In genomic region chr1:82492168-82492567, GRCh38 we compare ENCODE assay signal across 22 cellular contexts.
A peak's percentile ranks its signal among the peaks of the same experiment; 100 is the strongest.
DNase-seq lines count a peak whose midpoint lies in the region; ATAC-seq and TF ChIP-seq lines count a peak whose summit lies in the region.
"Had no signal": no experiment of that assay in that cellular context is flagged by ENCODE, and none has a peak within 500 bp of the region (broad histone marks: within the 10 kb centered on the region; RNA-seq: fewer than 3 reads in every experiment).

No MANE protein-coding gene starts in this region.

- H3K9me3 ChIP-seq in Panc1 (ENCODE audit: control insufficient read depth, insufficient read depth, low read depth, low read length) = no peaks in the 10 kb centered on the region
- no peaks in the 10 kb centered on the region for H3K9me3 ChIP-seq in testis
- peaks cover 1% of the 10 kb centered on the region for H3K9me3 ChIP-seq in aorta (ENCODE audit: control insufficient read depth, low read length)
- peaks cover 36% of the 10 kb centered on the region for H3K9me3 ChIP-seq in endodermal cell (ENCODE audit: control insufficient read depth, low read length)

- 72 to 85% methylated on average over 2 of the region's 2 CpGs for WGBS in testis, 2 donors
- 84 to 85% methylated on average over 2 of the region's 2 CpGs for WGBS in aorta, 2 donors
- 87 to 100% methylated on average over 1 of the region's 2 CpGs for WGBS in endodermal cell (ENCODE audit: insufficient coverage in 1 of 2, insufficient read length in 1 of 2), 2 experiments

- TF ChIP-seq CTCF in Panc1 (IDR thresholded peaks at IDR 0.05) (peak; percentile 8; the same call in 1 of the 2 replicates), neural crest cell (conservative IDR thresholded peaks at IDR 0.05) (no peak), testis (IDR thresholded peaks at IDR 0.05) (no peak), endodermal cell (conservative IDR thresholded peaks at IDR 0.05) (no peak)

- H3K4me1 Mint-ChIP-seq in neural crest cell (no peaks in the 10 kb centered on the region), endodermal cell (no peaks in the 10 kb centered on the region)
- H3K4me1 Mint-ChIP-seq: activated CD4-positive, alpha-beta T cell treated with anti-CD3 and anti-CD28 coated beads for 36 hours; H9; naive thymus-derived CD4-positive, alpha-beta T cell; stimulated activated effector memory CD8-positive, alpha-beta T cell treated with anti-CD3 and anti-CD28 coated beads, Interleukin-12 subunit alpha, Interleukin-12 subunit beta, amount 100 ng/mL, for 72 hours had no signal

- DNase-seq in HT1080 (ENCODE audit: low read depth) (peak; percentile 7), Panc1 (ENCODE audit: low read depth, low spot score) (no peak), left cardiac atrium (no peak), neural crest cell (ENCODE audit: low read depth, low spot score) (no peak), testis (no peak), aorta (no peak), endodermal cell (no peak)
- DNase-seq: activated CD4-positive, alpha-beta T cell treated with anti-CD3 and anti-CD28 coated beads for 36 hours; activated naive CD4-positive, alpha-beta T cell treated with Interleukin-2 at 50 U/mL for 16 hours; activated T-cell treated with anti-CD3 and anti-CD28 coated beads, Interleukin-2, amount 50 U/mL, for 48 hours; amygdala; CD4-positive, alpha-beta T cell; foreskin keratinocyte; H9; naive thymus-derived CD4-positive, alpha-beta T cell; NCI-H82; PC-3; posterior cingulate gyrus; SJCRH30; T-helper 1 cell had no signal

- intact Hi-C loops in Panc1 (cut with micrococcal nuclease; ENCODE audit: unreplicated experiment) = no loop called here
- intact Hi-C loops in left cardiac atrium (cut with DNase I) = no loop called here
- intact Hi-C loops in testis (cut with DNase I; ENCODE audit: low total_unique reads) = no loop called here
- intact Hi-C loops in aorta (cut with DNase I) = no loop called here

- CTCF ChIA-PET in Panc1 (lab: Charles Lee) = no interaction called here

- H3K27ac Mint-ChIP-seq in neural crest cell (ENCODE audit: unreplicated experiment) (peak overlapping the region; percentile 81), endodermal cell (no peak overlapping the region)
- H3K27ac Mint-ChIP-seq: activated CD4-positive, alpha-beta T cell treated with anti-CD3 and anti-CD28 coated beads for 36 hours; CD4-positive, alpha-beta T cell; stimulated activated effector memory CD8-positive, alpha-beta T cell treated with anti-CD3 and anti-CD28 coated beads, Interleukin-12 subunit alpha, Interleukin-12 subunit beta, amount 100 ng/mL, for 72 hours had no signal

- H3K9me3 Mint-ChIP-seq in neural crest cell (peaks cover 17% of the 10 kb centered on the region), endodermal cell (peaks cover 34% of the 10 kb centered on the region)

- H3K27ac ChIP-seq in Panc1 (ENCODE audit: low read length) (no peak overlapping the region), testis (no peak overlapping the region), aorta (ENCODE audit: low read depth in 1 of 2, low read length in 2 of 2) (no peak overlapping the region), endodermal cell (ENCODE audit: low read depth, low read length) (no peak overlapping the region)
- H3K27ac ChIP-seq: cardiac muscle cell, foreskin keratinocyte, SJCRH30 had no signal

- H3K27me3 Mint-ChIP-seq in neural crest cell (ENCODE audit: low read depth) (no peaks in the 10 kb centered on the region), endodermal cell (ENCODE audit: insufficient read depth) (no peaks in the 10 kb centered on the region)
- H3K27me3 Mint-ChIP-seq: activated CD4-positive, alpha-beta T cell treated with anti-CD3 and anti-CD28 coated beads for 36 hours; CD4-positive, alpha-beta T cell; naive thymus-derived CD4-positive, alpha-beta T cell had no signal

- ATAC-seq in Panc1 (no peak), left cardiac atrium (peak; percentile 68 to 83), aorta (ENCODE audit: low FRiP score) (no peak)
- ATAC-seq: activated CD4-positive, alpha-beta T cell treated with anti-CD3 and anti-CD28 coated beads for 36 hours; foreskin keratinocyte; naive thymus-derived CD4-positive, alpha-beta T cell; PC-3; stimulated activated effector memory CD8-positive, alpha-beta T cell treated with anti-CD3 and anti-CD28 coated beads, Interleukin-12 subunit alpha, Interleukin-12 subunit beta, amount 100 ng/mL, for 72 hours had no signal

- H3K4me1 ChIP-seq in Panc1 (ENCODE audit: control insufficient read depth, insufficient read depth, low read length) (no peaks in the 10 kb centered on the region), testis (peaks cover 4% of the 10 kb centered on the region), aorta (ENCODE audit: control insufficient read depth in 1 of 2, insufficient read depth in 2 of 2, low read length in 2 of 2) (peaks cover 0 to 2% of the 10 kb centered on the region in 2 donors), endodermal cell (ENCODE audit: control insufficient read depth, insufficient read depth, low read length) (no peaks in the 10 kb centered on the region)
- H3K4me1 ChIP-seq: SJCRH30 had no signal

- in situ Hi-C loops in Panc1 (cut with HindIII; ENCODE audit: low pct_unique_long_range_greater_than_20kb, low sequenced_read_pairs) = no loop called here

- POLR2A ChIA-PET in Panc1 (lab: Charles Lee) = no interaction called here

- H3K36me3 ChIP-seq in Panc1 (ENCODE audit: control insufficient read depth, insufficient read depth, low read length) (no peaks in the 10 kb centered on the region), testis (ENCODE audit: low read depth, missing control alignments) (no peaks in the 10 kb centered on the region), aorta (ENCODE audit: control insufficient read depth in 1 of 2, insufficient read depth in 2 of 2, low read length in 1 of 2) (no peaks in the 10 kb centered on the region), endodermal cell (ENCODE audit: control insufficient read depth, insufficient read depth, low read length) (no peaks in the 10 kb centered on the region)
- H3K36me3 ChIP-seq: cardiac muscle cell, SJCRH30 had no signal

- H3K36me3 Mint-ChIP-seq in neural crest cell (ENCODE audit: low read depth) = peaks cover 24% of the 10 kb centered on the region
- H3K36me3 Mint-ChIP-seq in endodermal cell (ENCODE audit: low read depth) = peaks cover 17% of the 10 kb centered on the region
- H3K36me3 Mint-ChIP-seq: stimulated activated effector memory CD8-positive, alpha-beta T cell treated with anti-CD3 and anti-CD28 coated beads, Interleukin-12 subunit alpha, Interleukin-12 subunit beta, amount 100 ng/mL, for 72 hours had no signal

- no TSS peak for BruUV-seq in Panc1 (replicated peaks; lab: Mats Ljungman, UMichigan)

- no peak overlapping the region for H3K9ac ChIP-seq in endodermal cell (ENCODE audit: extremely low read depth, low read length, poor library complexity, severe bottlenecking)

- no peak for TF ChIP-seq POLR2A in testis (IDR thresholded peaks at IDR 0.05)

- H3K4me3 ChIP-seq in Panc1 (ENCODE audit: low read depth in 2 of 2, low read length in 2 of 2) = no peak overlapping the region
- H3K4me3 ChIP-seq in testis = no peak overlapping the region
- H3K4me3 ChIP-seq in aorta (ENCODE audit: low read length in 2 of 2) = no peak overlapping the region
- H3K4me3 ChIP-seq in endodermal cell (ENCODE audit: low read length) = no peak overlapping the region
- H3K4me3 ChIP-seq: cardiac muscle cell, SJCRH30 had no signal

- H3K27me3 ChIP-seq in Panc1 (ENCODE audit: control insufficient read depth, insufficient read depth, low read length) (no peaks in the 10 kb centered on the region), testis (no peaks in the 10 kb centered on the region), aorta (ENCODE audit: control insufficient read depth in 1 of 2, insufficient read depth in 2 of 2, low read length in 1 of 2) (no peaks in the 10 kb centered on the region), endodermal cell (ENCODE audit: control insufficient read depth, insufficient read depth, low read length, poor library complexity, severe bottlenecking) (no peaks in the 10 kb centered on the region)
- H3K27me3 ChIP-seq: cardiac muscle cell, foreskin keratinocyte, SJCRH30 had no signal

- H3K4me3 Mint-ChIP-seq in neural crest cell = no peak overlapping the region
- no peak overlapping the region for H3K4me3 Mint-ChIP-seq in endodermal cell
- H3K4me3 Mint-ChIP-seq: activated CD4-positive, alpha-beta T cell treated with anti-CD3 and anti-CD28 coated beads for 36 hours; CD4-positive, alpha-beta T cell; H9; naive thymus-derived CD4-positive, alpha-beta T cell; stimulated activated effector memory CD8-positive, alpha-beta T cell treated with anti-CD3 and anti-CD28 coated beads, Interleukin-12 subunit alpha, Interleukin-12 subunit beta, amount 100 ng/mL, for 72 hours had no signal

Comparison
In these comparisons a context has a peak if more than half of its experiments do, and no peak if none do; other contexts are left out.
1. ATAC-seq: peak in left cardiac atrium (2 of 2); none in Panc1 (single experiment) and aorta (single experiment).